ENCODE assay signal across 8 cellular contexts in the genomic region with DNA sequence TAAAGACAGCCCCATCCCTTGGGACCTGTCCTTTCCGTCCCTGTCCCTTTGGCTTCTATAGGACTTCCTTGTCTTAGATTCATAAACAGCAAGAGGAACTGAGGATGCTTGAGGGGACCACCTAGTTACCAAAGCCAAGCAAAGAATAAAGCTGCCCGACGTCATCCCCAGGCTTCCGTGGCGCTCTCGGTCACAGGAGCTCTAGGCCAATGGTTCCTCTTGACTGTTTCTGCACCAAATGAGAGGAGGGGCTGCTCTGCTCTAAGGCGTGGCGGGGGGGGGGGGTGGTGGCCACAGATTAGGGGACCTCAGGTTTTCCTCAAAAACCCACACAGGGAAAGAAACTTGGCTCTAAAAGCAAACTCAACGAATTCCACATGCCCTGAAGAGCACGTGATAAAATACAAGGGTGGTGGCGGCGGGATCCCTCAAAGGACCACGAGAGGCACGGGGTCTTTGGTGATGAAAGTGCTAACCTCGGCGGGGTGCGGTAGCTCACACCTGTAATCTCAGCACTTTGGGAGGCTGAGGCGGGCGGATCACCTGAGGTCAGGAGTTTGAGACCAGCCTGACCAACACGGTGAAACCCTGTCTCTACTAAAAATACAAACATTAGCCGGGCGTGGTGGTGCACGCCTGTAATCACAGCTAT.
DNase-seq lines count a peak whose midpoint lies in the region; ATAC-seq lines count a peak whose summit lies in the region.
"Had no signal": no experiment of that assay in that cellular context is flagged by ENCODE, and none has a peak within 500 bp of the region (broad histone marks: within the 10 kb centered on the region; RNA-seq: fewer than 3 reads in every experiment).

No MANE protein-coding gene starts in this region.

- peaks cover 92% of the 10 kb centered on the region for H3K4me1 Mint-ChIP-seq in activated naive CD4-positive, alpha-beta T cell treated with anti-CD3 and anti-CD28 coated beads, Interleukin-2, amount 10 ng/mL, durations not matched to agents 7 days and 5 days

- peaks cover 53% of the 10 kb centered on the region for H3K36me3 Mint-ChIP-seq in activated naive CD4-positive, alpha-beta T cell treated with anti-CD3 and anti-CD28 coated beads, Interleukin-2, amount 10 ng/mL, durations not matched to agents 7 days and 5 days

- CTCF ChIA-PET in activated naive CD4-positive, alpha-beta T cell treated with anti-CD3 and anti-CD28 coated beads, Interleukin-2, amount 10 ng/mL, durations not matched to agents 7 days and 5 days (lab: Charles Lee) = interaction anchor here (0.7 to 5.0 kb wide), 4 partner anchors 24 to 167 kb away, joined by 3 to 27 read pairs (median 3); no protein-coding TSS in a partner anchor

- H3K4me3 ChIP-seq in skin epidermis = peak overlapping the region in 2 of 7 experiments; percentile 20 to 24

- H3K27ac Mint-ChIP-seq in activated naive CD4-positive, alpha-beta T cell treated with anti-CD3 and anti-CD28 coated beads, Interleukin-2, amount 10 ng/mL, durations not matched to agents 7 days and 5 days = peak overlapping the region; percentile 99

- peak overlapping the region; percentile 79 for H3K4me3 Mint-ChIP-seq in activated naive CD4-positive, alpha-beta T cell treated with anti-CD3 and anti-CD28 coated beads, Interleukin-2, amount 10 ng/mL, durations not matched to agents 7 days and 5 days

- peak overlapping the region in 18 of 21 experiments; percentile 2 to 98 (median 92) for H3K27ac ChIP-seq in skin epidermis
- H3K27ac ChIP-seq: brain microvascular endothelial cell had no signal

- no peaks in the 10 kb centered on the region for H3K27me3 Mint-ChIP-seq in activated naive CD4-positive, alpha-beta T cell treated with anti-CD3 and anti-CD28 coated beads, Interleukin-2, amount 10 ng/mL, durations not matched to agents 7 days and 5 days

- ATAC-seq in GM19035 (IDR thresholded peaks at IDR 0.05; ENCODE audit: unreplicated experiment) (peak; percentile 14), HG03095 (IDR thresholded peaks at IDR 0.05; ENCODE audit: unreplicated experiment) (peak; percentile 10)

- no peak for DNase-seq in activated naive CD4-positive, alpha-beta T cell treated with anti-CD3 and anti-CD28 coated beads, Interleukin-2, amount 10 ng/mL, durations not matched to agents 7 days and 5 days
- DNase-seq in NOMO-1 treated with dmso at 0.1 percent for 144 hours (lab: John Stamatoyannopoulos, UW; ENCODE audit: unreplicated experiment) (no peak), cerebellar nuclear complex (lab: John Stamatoyannopoulos, UW) (no peak), kidney tubule cell (ENCODE audit: low spot score) (no peak)
- DNase-seq: brain microvascular endothelial cell had no signal

- no peaks in the 10 kb centered on the region for H3K9me3 Mint-ChIP-seq in activated naive CD4-positive, alpha-beta T cell treated with anti-CD3 and anti-CD28 coated beads, Interleukin-2, amount 10 ng/mL, durations not matched to agents 7 days and 5 days
